1 cellular context compared by ENCODE assay signal in the genomic region with DNA sequence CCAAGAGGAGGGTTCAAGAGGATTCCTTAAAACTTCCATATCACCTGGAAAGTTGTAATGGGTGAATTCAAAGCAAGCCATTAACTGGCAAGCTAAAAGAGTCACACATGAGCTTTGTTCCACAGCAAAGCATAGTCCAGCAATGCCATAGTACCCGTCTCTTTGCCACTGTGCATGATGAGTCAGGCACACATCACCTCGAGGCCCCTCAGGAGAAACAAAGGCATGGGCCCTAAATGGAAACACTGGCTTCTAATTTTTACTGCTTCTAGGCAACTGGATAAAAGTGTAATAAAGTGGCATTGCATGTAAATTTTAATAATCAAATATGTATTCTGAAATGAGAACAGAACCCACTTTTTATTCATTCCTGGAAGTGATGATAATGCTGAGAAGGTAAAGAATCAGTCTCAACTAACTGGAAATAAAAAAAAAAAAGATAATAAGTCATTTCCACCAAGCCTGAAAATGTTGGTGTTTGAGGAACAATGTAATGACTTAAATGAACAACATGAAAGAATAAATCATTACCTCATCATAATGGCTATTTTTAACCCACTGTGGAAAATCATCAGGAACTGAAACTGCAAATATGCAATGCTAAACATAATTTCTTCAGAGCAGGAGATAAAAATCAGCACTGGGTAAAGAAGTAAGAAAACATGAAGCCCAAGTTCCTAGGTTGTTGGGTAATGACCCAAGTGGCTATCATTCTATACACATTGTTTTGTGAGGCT.
TF ChIP-seq lines count a peak whose summit lies in the region.

No MANE protein-coding gene starts in this region.

TF ChIP-seq in GM12878, 131 proteins besides CTCF, POLR2A, EP300 and RAD21 (continued from another document and continues in another):
- TF ChIP-seq, protein P1, sequence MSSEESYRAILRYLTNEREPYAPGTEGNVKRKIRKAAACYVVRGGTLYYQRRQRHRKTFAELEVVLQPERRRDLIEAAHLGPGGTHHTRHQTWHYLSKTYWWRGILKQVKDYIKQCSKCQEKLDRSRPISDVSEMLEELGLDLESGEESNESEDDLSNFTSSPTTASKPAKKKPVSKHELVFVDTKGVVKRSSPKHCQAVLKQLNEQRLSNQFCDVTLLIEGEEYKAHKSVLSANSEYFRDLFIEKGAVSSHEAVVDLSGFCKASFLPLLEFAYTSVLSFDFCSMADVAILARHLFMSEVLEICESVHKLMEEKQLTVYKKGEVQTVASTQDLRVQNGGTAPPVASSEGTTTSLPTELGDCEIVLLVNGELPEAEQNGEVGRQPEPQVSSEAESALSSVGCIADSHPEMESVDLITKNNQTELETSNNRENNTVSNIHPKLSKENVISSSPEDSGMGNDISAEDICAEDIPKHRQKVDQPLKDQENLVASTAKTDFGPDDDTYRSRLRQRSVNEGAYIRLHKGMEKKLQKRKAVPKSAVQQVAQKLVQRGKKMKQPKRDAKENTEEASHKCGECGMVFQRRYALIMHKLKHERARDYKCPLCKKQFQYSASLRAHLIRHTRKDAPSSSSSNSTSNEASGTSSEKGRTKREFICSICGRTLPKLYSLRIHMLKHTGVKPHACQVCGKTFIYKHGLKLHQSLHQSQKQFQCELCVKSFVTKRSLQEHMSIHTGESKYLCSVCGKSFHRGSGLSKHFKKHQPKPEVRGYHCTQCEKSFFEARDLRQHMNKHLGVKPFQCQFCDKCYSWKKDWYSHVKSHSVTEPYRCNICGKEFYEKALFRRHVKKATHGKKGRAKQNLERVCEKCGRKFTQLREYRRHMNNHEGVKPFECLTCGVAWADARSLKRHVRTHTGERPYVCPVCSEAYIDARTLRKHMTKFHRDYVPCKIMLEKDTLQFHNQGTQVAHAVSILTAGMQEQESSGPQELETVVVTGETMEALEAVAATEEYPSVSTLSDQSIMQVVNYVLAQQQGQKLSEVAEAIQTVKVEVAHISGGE (CRISPR knock-in tag; IDR thresholded peaks at IDR 0.05), result no peak
- no peak for TF ChIP-seq MYB (IDR thresholded peaks at IDR 0.05; ENCODE audit: borderline replicate concordance, low read depth, low read length)
- TF ChIP-seq SP1 (IDR thresholded peaks at IDR 0.05; ENCODE audit: low read depth, low read length), result no peak
- peak in 1 of 2 experiments; percentile 41; a peak in 1 of 4 replicates for TF ChIP-seq ETV6 (conservative IDR thresholded peaks at IDR 0.05 in 1 of 2, IDR thresholded peaks at IDR 0.05 in 1 of 2; ENCODE audit: borderline replicate concordance in 1 of 2, low read depth in 1 of 2)
- no peak for TF ChIP-seq PAX5 (IDR thresholded peaks at IDR 0.05; ENCODE audit: borderline replicate concordance, low read depth, low read length)
- TF ChIP-seq NR2C1 (IDR thresholded peaks at IDR 0.05), result no peak
- no peak for TF ChIP-seq JUND (IDR thresholded peaks at IDR 0.05; ENCODE audit: low read depth, low read length)
- TF ChIP-seq, protein P2, sequence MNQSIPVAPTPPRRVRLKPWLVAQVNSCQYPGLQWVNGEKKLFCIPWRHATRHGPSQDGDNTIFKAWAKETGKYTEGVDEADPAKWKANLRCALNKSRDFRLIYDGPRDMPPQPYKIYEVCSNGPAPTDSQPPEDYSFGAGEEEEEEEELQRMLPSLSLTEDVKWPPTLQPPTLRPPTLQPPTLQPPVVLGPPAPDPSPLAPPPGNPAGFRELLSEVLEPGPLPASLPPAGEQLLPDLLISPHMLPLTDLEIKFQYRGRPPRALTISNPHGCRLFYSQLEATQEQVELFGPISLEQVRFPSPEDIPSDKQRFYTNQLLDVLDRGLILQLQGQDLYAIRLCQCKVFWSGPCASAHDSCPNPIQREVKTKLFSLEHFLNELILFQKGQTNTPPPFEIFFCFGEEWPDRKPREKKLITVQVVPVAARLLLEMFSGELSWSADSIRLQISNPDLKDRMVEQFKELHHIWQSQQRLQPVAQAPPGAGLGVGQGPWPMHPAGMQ (IDR thresholded peaks at IDR 0.05; ENCODE audit: borderline replicate concordance), result no peak
- TF ChIP-seq NFYA (IDR thresholded peaks at IDR 0.05; ENCODE audit: borderline replicate concordance, low read depth, low read length), result no peak
- TF ChIP-seq ATF7 (IDR thresholded peaks at IDR 0.05; ENCODE audit: low read depth), result peak; percentile 98
- no peak for TF ChIP-seq BMI1 (IDR thresholded peaks at IDR 0.05; ENCODE audit: borderline replicate concordance)
- TF ChIP-seq, protein P3, sequence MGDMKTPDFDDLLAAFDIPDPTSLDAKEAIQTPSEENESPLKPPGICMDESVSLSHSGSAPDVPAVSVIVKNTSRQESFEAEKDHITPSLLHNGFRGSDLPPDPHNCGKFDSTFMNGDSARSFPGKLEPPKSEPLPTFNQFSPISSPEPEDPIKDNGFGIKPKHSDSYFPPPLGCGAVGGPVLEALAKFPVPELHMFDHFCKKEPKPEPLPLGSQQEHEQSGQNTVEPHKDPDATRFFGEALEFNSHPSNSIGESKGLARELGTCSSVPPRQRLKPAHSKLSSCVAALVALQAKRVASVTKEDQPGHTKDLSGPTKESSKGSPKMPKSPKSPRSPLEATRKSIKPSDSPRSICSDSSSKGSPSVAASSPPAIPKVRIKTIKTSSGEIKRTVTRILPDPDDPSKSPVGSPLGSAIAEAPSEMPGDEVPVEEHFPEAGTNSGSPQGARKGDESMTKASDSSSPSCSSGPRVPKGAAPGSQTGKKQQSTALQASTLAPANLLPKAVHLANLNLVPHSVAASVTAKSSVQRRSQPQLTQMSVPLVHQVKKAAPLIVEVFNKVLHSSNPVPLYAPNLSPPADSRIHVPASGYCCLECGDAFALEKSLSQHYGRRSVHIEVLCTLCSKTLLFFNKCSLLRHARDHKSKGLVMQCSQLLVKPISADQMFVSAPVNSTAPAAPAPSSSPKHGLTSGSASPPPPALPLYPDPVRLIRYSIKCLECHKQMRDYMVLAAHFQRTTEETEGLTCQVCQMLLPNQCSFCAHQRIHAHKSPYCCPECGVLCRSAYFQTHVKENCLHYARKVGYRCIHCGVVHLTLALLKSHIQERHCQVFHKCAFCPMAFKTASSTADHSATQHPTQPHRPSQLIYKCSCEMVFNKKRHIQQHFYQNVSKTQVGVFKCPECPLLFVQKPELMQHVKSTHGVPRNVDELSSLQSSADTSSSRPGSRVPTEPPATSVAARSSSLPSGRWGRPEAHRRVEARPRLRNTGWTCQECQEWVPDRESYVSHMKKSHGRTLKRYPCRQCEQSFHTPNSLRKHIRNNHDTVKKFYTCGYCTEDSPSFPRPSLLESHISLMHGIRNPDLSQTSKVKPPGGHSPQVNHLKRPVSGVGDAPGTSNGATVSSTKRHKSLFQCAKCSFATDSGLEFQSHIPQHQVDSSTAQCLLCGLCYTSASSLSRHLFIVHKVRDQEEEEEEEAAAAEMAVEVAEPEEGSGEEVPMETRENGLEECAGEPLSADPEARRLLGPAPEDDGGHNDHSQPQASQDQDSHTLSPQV (IDR thresholded peaks at IDR 0.05), result no peak
- TF ChIP-seq HDAC2 (IDR thresholded peaks at IDR 0.05), result no peak
- no peak for TF ChIP-seq CBFB (IDR thresholded peaks at IDR 0.05; ENCODE audit: low read depth)
- no peak for TF ChIP-seq RCOR1 (conservative IDR thresholded peaks at IDR 0.05; ENCODE audit: low read depth, low read length)
- TF ChIP-seq POU2F2 (IDR thresholded peaks at IDR 0.05; ENCODE audit: borderline replicate concordance, low read depth, low read length), result no peak
- TF ChIP-seq POLR2AphosphoS2 (IDR thresholded peaks at IDR 0.05; ENCODE audit: low read depth, low read length), result no peak
- no peak for TF ChIP-seq NRF1 (conservative IDR thresholded peaks at IDR 0.05; ENCODE audit: low read depth, low read length)
- no peak for TF ChIP-seq RFX5 (IDR thresholded peaks at IDR 0.05; ENCODE audit: low read depth, low read length)
- TF ChIP-seq MYC (IDR thresholded peaks at IDR 0.05; ENCODE audit: insufficient read depth, insufficient read length, insufficient replicate concordance, low read length, severe bottlenecking), result no peak
- TF ChIP-seq IKZF2 (IDR thresholded peaks at IDR 0.05), result peak; percentile 60 to 64; a peak in 2 of 4 replicates
- no peak for TF ChIP-seq ZNF274 (IDR thresholded peaks at IDR 0.05; ENCODE audit: insufficient read depth, insufficient read length)
- TF ChIP-seq, protein P4, sequence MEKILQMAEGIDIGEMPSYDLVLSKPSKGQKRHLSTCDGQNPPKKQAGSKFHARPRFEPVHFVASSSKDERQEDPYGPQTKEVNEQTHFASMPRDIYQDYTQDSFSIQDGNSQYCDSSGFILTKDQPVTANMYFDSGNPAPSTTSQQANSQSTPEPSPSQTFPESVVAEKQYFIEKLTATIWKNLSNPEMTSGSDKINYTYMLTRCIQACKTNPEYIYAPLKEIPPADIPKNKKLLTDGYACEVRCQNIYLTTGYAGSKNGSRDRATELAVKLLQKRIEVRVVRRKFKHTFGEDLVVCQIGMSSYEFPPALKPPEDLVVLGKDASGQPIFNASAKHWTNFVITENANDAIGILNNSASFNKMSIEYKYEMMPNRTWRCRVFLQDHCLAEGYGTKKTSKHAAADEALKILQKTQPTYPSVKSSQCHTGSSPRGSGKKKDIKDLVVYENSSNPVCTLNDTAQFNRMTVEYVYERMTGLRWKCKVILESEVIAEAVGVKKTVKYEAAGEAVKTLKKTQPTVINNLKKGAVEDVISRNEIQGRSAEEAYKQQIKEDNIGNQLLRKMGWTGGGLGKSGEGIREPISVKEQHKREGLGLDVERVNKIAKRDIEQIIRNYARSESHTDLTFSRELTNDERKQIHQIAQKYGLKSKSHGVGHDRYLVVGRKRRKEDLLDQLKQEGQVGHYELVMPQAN (conservative IDR thresholded peaks at IDR 0.05), result no peak
- TF ChIP-seq EZH2 (IDR thresholded peaks at IDR 0.05; ENCODE audit: borderline replicate concordance, control insufficient read depth, low read depth, low read length), result no peak
- TF ChIP-seq STAT1 (conservative IDR thresholded peaks at IDR 0.05), result no peak
- TF ChIP-seq, protein P5, sequence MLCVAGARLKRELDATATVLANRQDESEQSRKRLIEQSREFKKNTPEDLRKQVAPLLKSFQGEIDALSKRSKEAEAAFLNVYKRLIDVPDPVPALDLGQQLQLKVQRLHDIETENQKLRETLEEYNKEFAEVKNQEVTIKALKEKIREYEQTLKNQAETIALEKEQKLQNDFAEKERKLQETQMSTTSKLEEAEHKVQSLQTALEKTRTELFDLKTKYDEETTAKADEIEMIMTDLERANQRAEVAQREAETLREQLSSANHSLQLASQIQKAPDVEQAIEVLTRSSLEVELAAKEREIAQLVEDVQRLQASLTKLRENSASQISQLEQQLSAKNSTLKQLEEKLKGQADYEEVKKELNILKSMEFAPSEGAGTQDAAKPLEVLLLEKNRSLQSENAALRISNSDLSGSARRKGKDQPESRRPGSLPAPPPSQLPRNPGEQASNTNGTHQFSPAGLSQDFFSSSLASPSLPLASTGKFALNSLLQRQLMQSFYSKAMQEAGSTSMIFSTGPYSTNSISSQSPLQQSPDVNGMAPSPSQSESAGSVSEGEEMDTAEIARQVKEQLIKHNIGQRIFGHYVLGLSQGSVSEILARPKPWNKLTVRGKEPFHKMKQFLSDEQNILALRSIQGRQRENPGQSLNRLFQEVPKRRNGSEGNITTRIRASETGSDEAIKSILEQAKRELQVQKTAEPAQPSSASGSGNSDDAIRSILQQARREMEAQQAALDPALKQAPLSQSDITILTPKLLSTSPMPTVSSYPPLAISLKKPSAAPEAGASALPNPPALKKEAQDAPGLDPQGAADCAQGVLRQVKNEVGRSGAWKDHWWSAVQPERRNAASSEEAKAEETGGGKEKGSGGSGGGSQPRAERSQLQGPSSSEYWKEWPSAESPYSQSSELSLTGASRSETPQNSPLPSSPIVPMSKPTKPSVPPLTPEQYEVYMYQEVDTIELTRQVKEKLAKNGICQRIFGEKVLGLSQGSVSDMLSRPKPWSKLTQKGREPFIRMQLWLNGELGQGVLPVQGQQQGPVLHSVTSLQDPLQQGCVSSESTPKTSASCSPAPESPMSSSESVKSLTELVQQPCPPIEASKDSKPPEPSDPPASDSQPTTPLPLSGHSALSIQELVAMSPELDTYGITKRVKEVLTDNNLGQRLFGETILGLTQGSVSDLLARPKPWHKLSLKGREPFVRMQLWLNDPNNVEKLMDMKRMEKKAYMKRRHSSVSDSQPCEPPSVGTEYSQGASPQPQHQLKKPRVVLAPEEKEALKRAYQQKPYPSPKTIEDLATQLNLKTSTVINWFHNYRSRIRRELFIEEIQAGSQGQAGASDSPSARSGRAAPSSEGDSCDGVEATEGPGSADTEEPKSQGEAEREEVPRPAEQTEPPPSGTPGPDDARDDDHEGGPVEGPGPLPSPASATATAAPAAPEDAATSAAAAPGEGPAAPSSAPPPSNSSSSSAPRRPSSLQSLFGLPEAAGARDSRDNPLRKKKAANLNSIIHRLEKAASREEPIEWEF (IDR thresholded peaks at IDR 0.05; ENCODE audit: insufficient replicate concordance, low read depth, low read length), result peak; percentile 23
- TF ChIP-seq NFIC (IDR thresholded peaks at IDR 0.05; ENCODE audit: low read depth, low read length), result peak; percentile 90
- 0 out of 2 replicates have a peak, but pooled peaks have one; percentile 49 for TF ChIP-seq DPF2 (IDR thresholded peaks at IDR 0.05)
- no peak for TF ChIP-seq RELA (IDR thresholded peaks at IDR 0.05; ENCODE audit: borderline replicate concordance, partially characterized antibody)
- no peak for TF ChIP-seq SIX5 (IDR thresholded peaks at IDR 0.05; ENCODE audit: low read depth, low read length, severe bottlenecking)
- no peak for TF ChIP-seq TAF1 (IDR thresholded peaks at IDR 0.05; ENCODE audit: borderline replicate concordance, low read depth, low read length)
- TF ChIP-seq KLF5 (IDR thresholded peaks at IDR 0.05; ENCODE audit: partially characterized antibody), result no peak
- TF ChIP-seq, protein P6, sequence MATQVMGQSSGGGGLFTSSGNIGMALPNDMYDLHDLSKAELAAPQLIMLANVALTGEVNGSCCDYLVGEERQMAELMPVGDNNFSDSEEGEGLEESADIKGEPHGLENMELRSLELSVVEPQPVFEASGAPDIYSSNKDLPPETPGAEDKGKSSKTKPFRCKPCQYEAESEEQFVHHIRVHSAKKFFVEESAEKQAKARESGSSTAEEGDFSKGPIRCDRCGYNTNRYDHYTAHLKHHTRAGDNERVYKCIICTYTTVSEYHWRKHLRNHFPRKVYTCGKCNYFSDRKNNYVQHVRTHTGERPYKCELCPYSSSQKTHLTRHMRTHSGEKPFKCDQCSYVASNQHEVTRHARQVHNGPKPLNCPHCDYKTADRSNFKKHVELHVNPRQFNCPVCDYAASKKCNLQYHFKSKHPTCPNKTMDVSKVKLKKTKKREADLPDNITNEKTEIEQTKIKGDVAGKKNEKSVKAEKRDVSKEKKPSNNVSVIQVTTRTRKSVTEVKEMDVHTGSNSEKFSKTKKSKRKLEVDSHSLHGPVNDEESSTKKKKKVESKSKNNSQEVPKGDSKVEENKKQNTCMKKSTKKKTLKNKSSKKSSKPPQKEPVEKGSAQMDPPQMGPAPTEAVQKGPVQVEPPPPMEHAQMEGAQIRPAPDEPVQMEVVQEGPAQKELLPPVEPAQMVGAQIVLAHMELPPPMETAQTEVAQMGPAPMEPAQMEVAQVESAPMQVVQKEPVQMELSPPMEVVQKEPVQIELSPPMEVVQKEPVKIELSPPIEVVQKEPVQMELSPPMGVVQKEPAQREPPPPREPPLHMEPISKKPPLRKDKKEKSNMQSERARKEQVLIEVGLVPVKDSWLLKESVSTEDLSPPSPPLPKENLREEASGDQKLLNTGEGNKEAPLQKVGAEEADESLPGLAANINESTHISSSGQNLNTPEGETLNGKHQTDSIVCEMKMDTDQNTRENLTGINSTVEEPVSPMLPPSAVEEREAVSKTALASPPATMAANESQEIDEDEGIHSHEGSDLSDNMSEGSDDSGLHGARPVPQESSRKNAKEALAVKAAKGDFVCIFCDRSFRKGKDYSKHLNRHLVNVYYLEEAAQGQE (IDR thresholded peaks at IDR 0.05; ENCODE audit: low read depth, low read length), result no peak
- no peak for TF ChIP-seq HCFC1 (IDR thresholded peaks at IDR 0.05; ENCODE audit: low read length)
